In the genomic region with DNA sequence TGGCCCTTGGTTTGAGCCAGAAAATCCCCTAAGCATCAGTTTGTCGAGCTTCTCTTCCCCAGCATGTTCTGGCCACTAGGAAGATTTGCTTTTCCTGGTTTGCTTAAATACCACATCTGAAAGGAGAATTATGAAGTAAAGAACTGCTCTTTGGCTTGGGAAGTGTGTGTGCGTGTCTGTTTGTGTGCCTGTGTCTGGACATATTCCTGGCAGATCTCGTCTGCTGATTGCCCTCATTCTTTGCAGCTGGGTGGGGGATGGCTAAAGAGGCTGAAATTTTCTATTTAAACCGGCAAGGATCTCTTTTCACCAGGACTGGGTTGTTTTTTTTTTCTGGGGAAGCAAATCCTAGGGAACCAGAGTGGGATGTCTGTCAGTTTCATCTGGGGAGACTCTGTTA, we compare ENCODE assay signal across 24 cellular contexts.
"Had no signal": no experiment of that assay in that cellular context is flagged by ENCODE, and none has a peak within 500 bp of the region (broad histone marks: within the 10 kb centered on the region; RNA-seq: fewer than 3 reads in every experiment).

No MANE protein-coding gene starts in this region.

- FAIRE-seq: bronchial epithelial cell, TTC549 had no signal

- H3K36me3 Mint-ChIP-seq: natural killer cell had no signal

- H3K27ac ChIP-seq: foreskin keratinocyte, left lung, neutrophil, ovary, thyroid gland, WERI-Rb-1 had no signal

- H3K4me3 ChIP-seq: left lung, lung, ovary, thyroid gland had no signal

- H3K27me3 ChIP-seq: foreskin keratinocyte, left lung, neutrophil, ovary, thyroid gland had no signal

- H3K9me3 ChIP-seq: ovary, thyroid gland had no signal

- DNase-seq: activated CD4-positive, alpha-beta T cell treated with anti-CD3 and anti-CD28 coated beads, Interleukin-2, amount 50 U/mL, for 1 hour; activated CD4-positive, CD25-positive, alpha-beta regulatory T cell treated with anti-CD3 and anti-CD28 coated beads, Interleukin-2, amount 50 U/mL, for 72 hours; activated CD8-positive, alpha-beta T cell treated with anti-CD3 and anti-CD28 coated beads, Interleukin-2, amount 10 ng/mL, durations not matched to agents 7 days and 5 days; cortex of kidney; endodermal cell; foreskin keratinocyte; kidney glomerular epithelial cell; left lung; midbrain; natural killer cell; ovary; right cardiac atrium; stimulated activated CD4-positive, alpha-beta T cell treated with anti-CD3 and anti-CD28 coated beads, Interleukin-12 subunit alpha, Interleukin-12 subunit beta, amount 100 ng/mL, for 4 hours; stimulated activated CD4-positive, alpha-beta T cell treated with anti-CD3 and anti-CD28 coated beads, Interleukin-4, amount 100 ng/mL, for 4 hours; stimulated activated naive CD8-positive, alpha-beta T cell treated with anti-CD3 and anti-CD28 coated beads, Interleukin-15, Interleukin-2, amounts not matched to agents 100 U/mL and 50 U/mL, for 24 hours; T-helper 1 cell; thyroid gland; WERI-Rb-1 had no signal

- H3K4me1 ChIP-seq: left lung, thyroid gland had no signal

- H3K4me3 Mint-ChIP-seq: activated CD8-positive, alpha-beta T cell treated with anti-CD3 and anti-CD28 coated beads, Interleukin-2, amount 10 ng/mL, durations not matched to agents 7 days and 5 days; activated T-helper 1 cell treated with anti-CD3 and anti-CD28 coated beads, Interleukin-12 subunit alpha, Interleukin-12 subunit beta, Interleukin-2, Interleukin-4 antibody, amounts not matched to agents 30 ng/mL and 10 ng/mL and 1 ng/mL, durations not matched to agents 14 hours and 24 hours and 36 hours; endodermal cell; natural killer cell had no signal

- H3K4me1 Mint-ChIP-seq: endodermal cell had no signal

- H3K36me3 ChIP-seq: left lung, neutrophil, ovary, thyroid gland, WERI-Rb-1 had no signal

- H3K27ac Mint-ChIP-seq: activated CD8-positive, alpha-beta T cell treated with anti-CD3 and anti-CD28 coated beads, Interleukin-2, amount 10 ng/mL, durations not matched to agents 7 days and 5 days; activated naive CD4-positive, alpha-beta T cell treated with anti-CD3 and anti-CD28 coated beads, Interleukin-2, amount 50 U/mL, for 72 hours; activated T-helper 1 cell treated with anti-CD3 and anti-CD28 coated beads, Interleukin-12 subunit alpha, Interleukin-12 subunit beta, Interleukin-2, Interleukin-4 antibody, amounts not matched to agents 30 ng/mL and 10 ng/mL and 1 ng/mL, durations not matched to agents 14 hours and 24 hours and 36 hours; endodermal cell; natural killer cell had no signal
